In genomic region chr16:83808573-83809014, GRCh38 we compare ENCODE assay signal across 8 cellular contexts. TPM values are rescaled to one million over a fixed set of nuclear protein-coding genes. Genes with fewer than 3 reads are reported as not detected.
DNase-seq lines count a peak whose midpoint lies in the region; ATAC-seq and FAIRE-seq lines count a peak whose summit lies in the region.

No MANE protein-coding gene starts in this region.

- peaks cover 26% of the 10 kb centered on the region for H3K4me1 Mint-ChIP-seq in activated T-helper 2 cell treated with anti-CD3 and anti-CD28 coated beads, Interferon-gamma antibody, Interleukin-2, Interleukin-4, amounts not matched to agents 10 μg/mL and 5 μg/mL and 100 μg/mL, durations not matched to agents 14 hours and 24 hours and 36 hours (ENCODE audit: low read depth)

- H3K27ac ChIP-seq in iPS-20b (ENCODE audit: low read length) (peak overlapping the region; percentile 8), stomach smooth muscle (ENCODE audit: low read length) (peak overlapping the region; percentile 41)

- DNase-seq in NCI-H82 (lab: John Stamatoyannopoulos, UW) (peak; percentile 14), NCI-H82 treated with DMSO at 0.1 percent for 48 hours (lab: John Stamatoyannopoulos, UW; ENCODE audit: unreplicated experiment) (no peak), HTR-8/SVneo (ENCODE audit: insufficient read length, low spot score) (no peak), NCI-H1694 (lab: John Stamatoyannopoulos, UW) (no peak)
- DNase-seq in activated T-helper 2 cell treated with anti-CD3 and anti-CD28 coated beads, Interferon-gamma antibody, Interleukin-2, Interleukin-4, amounts not matched to agents 10 μg/mL and 5 μg/mL and 100 μg/mL, durations not matched to agents 14 hours and 24 hours and 36 hours (ENCODE audit: low spot score) = no peak

- H3K4me3 ChIP-seq in iPS-20b (ENCODE audit: low read length) = peak overlapping the region; percentile 86
- peak overlapping the region; percentile 87 to 95 for H3K4me3 ChIP-seq in stomach smooth muscle (ENCODE audit: low read length in 2 of 2)

- H3K36me3 Mint-ChIP-seq in activated T-helper 2 cell treated with anti-CD3 and anti-CD28 coated beads, Interferon-gamma antibody, Interleukin-2, Interleukin-4, amounts not matched to agents 10 μg/mL and 5 μg/mL and 100 μg/mL, durations not matched to agents 14 hours and 24 hours and 36 hours (ENCODE audit: low read depth) = peaks cover 40% of the 10 kb centered on the region

- no peak for FAIRE-seq in HTR-8/SVneo (lab: Jason Lieb, UNC)

- no peaks in the 10 kb centered on the region for H3K9me3 Mint-ChIP-seq in activated T-helper 2 cell treated with anti-CD3 and anti-CD28 coated beads, Interferon-gamma antibody, Interleukin-2, Interleukin-4, amounts not matched to agents 10 μg/mL and 5 μg/mL and 100 μg/mL, durations not matched to agents 14 hours and 24 hours and 36 hours

- no peaks in the 10 kb centered on the region for H3K9me3 ChIP-seq in iPS-20b (ENCODE audit: insufficient read depth, low read depth, low read length)
- no peaks in the 10 kb centered on the region for H3K9me3 ChIP-seq in stomach smooth muscle (ENCODE audit: control insufficient read depth in 2 of 2, low read length in 2 of 2)

- no peak for ATAC-seq in HG03025 (IDR thresholded peaks at IDR 0.05; ENCODE audit: low FRiP score, unreplicated experiment)

- H3K36me3 ChIP-seq in iPS-20b (ENCODE audit: insufficient read depth, low read depth, low read length) (peaks cover 37% of the 10 kb centered on the region), stomach smooth muscle (ENCODE audit: control insufficient read depth in 2 of 2, insufficient read depth in 2 of 2, low read length in 2 of 2) (peaks cover 4% of the 10 kb centered on the region in 2 donors)

- peaks cover 13% of the 10 kb centered on the region; the same call in 1 of the 2 replicates for H3K4me1 ChIP-seq in iPS-20b (ENCODE audit: insufficient read depth, low read length)
- H3K4me1 ChIP-seq in stomach smooth muscle (ENCODE audit: control insufficient read depth, insufficient read depth, low read length) = peaks cover 13% of the 10 kb centered on the region

- peak overlapping the region; percentile 94 for H3K27ac Mint-ChIP-seq in activated T-helper 2 cell treated with anti-CD3 and anti-CD28 coated beads, Interferon-gamma antibody, Interleukin-2, Interleukin-4, amounts not matched to agents 10 μg/mL and 5 μg/mL and 100 μg/mL, durations not matched to agents 14 hours and 24 hours and 36 hours

- intact Hi-C loops in activated T-helper 2 cell treated with anti-CD3 and anti-CD28 coated beads, Interferon-gamma antibody, Interleukin-2, Interleukin-4, amounts not matched to agents 10 μg/mL and 5 μg/mL and 100 μg/mL, durations not matched to agents 14 hours and 24 hours and 36 hours (cut with micrococcal nuclease) = loop anchor here (5.0 kb wide), 1 partner anchor 794 kb away; no protein-coding TSS in a partner anchor

- H3K9ac ChIP-seq in iPS-20b (ENCODE audit: low read depth, low read length) = peak overlapping the region; percentile 85
- peak overlapping the region; percentile 86 to 88 for H3K9ac ChIP-seq in stomach smooth muscle (ENCODE audit: low read length in 2 of 2)

- H3K4me3 Mint-ChIP-seq in activated T-helper 2 cell treated with anti-CD3 and anti-CD28 coated beads, Interferon-gamma antibody, Interleukin-2, Interleukin-4, amounts not matched to agents 10 μg/mL and 5 μg/mL and 100 μg/mL, durations not matched to agents 14 hours and 24 hours and 36 hours (ENCODE audit: low read depth) = peak overlapping the region; percentile 99

- peaks cover 5% of the 10 kb centered on the region for H3K27me3 Mint-ChIP-seq in activated T-helper 2 cell treated with anti-CD3 and anti-CD28 coated beads, Interferon-gamma antibody, Interleukin-2, Interleukin-4, amounts not matched to agents 10 μg/mL and 5 μg/mL and 100 μg/mL, durations not matched to agents 14 hours and 24 hours and 36 hours (ENCODE audit: low read depth)

- H3K27me3 ChIP-seq in iPS-20b (ENCODE audit: insufficient read depth, low read length) = no peaks in the 10 kb centered on the region
- H3K27me3 ChIP-seq in stomach smooth muscle (ENCODE audit: control insufficient read depth in 1 of 2, insufficient read depth in 2 of 2, low read length in 2 of 2) = no peaks in the 10 kb centered on the region

RNA-seq across cellular contexts. Expression of gene HSBP1, which starts 0.8 kb away (rescaled TPM):
- total RNA-seq in activated T-helper 2 cell treated with anti-CD3 and anti-CD28 coated beads, Interferon-gamma antibody, Interleukin-2, Interleukin-4, amounts not matched to agents 10 μg/mL and 5 μg/mL and 100 μg/mL, durations not matched to agents 14 hours and 24 hours and 36 hours = 109 and 117 TPM in 2 replicates
